ENCODE assay signal across 8 cellular contexts in genomic region chr12:92158711-92159534, GRCh38. TPM values are rescaled to one million over a fixed set of nuclear protein-coding genes. Genes with fewer than 3 reads are reported as not detected.
A peak's percentile ranks its signal among the peaks of the same experiment; 100 is the strongest.
DNase-seq lines count a peak whose midpoint lies in the region; ATAC-seq, FAIRE-seq and TF ChIP-seq lines count a peak whose summit lies in the region.

No MANE protein-coding gene starts in this region.

- H3K4me3 Mint-ChIP-seq in CD4-positive, CD25-positive, alpha-beta regulatory T cell = peak overlapping the region; percentile 60 to 79 (median 70)

- peak overlapping the region; percentile 57 for H3K27ac ChIP-seq in CD4-positive, CD25-positive, alpha-beta regulatory T cell (ENCODE audit: insufficient read depth, low read length, poor library complexity, severe bottlenecking)
- H3K27ac ChIP-seq in gastroesophageal sphincter (peak overlapping the region; percentile 45 to 61 (median 54)), foreskin keratinocyte (no peak overlapping the region)

- H3K4me1 ChIP-seq in CD4-positive, CD25-positive, alpha-beta regulatory T cell (ENCODE audit: control insufficient read depth, insufficient read depth, low read length, poor library complexity, severe bottlenecking) = peaks cover 16% of the 10 kb centered on the region
- H3K4me1 ChIP-seq in gastroesophageal sphincter (peaks cover 0 to 19% (median 2%) of the 10 kb centered on the region in 3 donors), foreskin keratinocyte (peaks cover 17% of the 10 kb centered on the region)

- H3K9me3 Mint-ChIP-seq in CD4-positive, CD25-positive, alpha-beta regulatory T cell = no peaks in the 10 kb centered on the region

- no peaks in the 10 kb centered on the region for H3K9me3 ChIP-seq in CD4-positive, CD25-positive, alpha-beta regulatory T cell (ENCODE audit: control insufficient read depth in 2 of 2, low read length in 2 of 2)
- H3K9me3 ChIP-seq in gastroesophageal sphincter = no peaks in the 10 kb centered on the region

- ATAC-seq in CD4-positive, CD25-positive, alpha-beta regulatory T cell (ENCODE audit: low read depth in 2 of 2) = peak; percentile 42 to 61
- ATAC-seq in gastroesophageal sphincter = no peak
- ATAC-seq in foreskin keratinocyte = no peak

- H3K4me3 ChIP-seq in CD4-positive, CD25-positive, alpha-beta regulatory T cell (ENCODE audit: low read depth, low read length) = peak overlapping the region; percentile 61
- no peak overlapping the region for H3K4me3 ChIP-seq in gastroesophageal sphincter

- peak overlapping the region; percentile 68 to 89 (median 74) for H3K27ac Mint-ChIP-seq in CD4-positive, CD25-positive, alpha-beta regulatory T cell

- H3K36me3 ChIP-seq in CD4-positive, CD25-positive, alpha-beta regulatory T cell (ENCODE audit: control insufficient read depth, insufficient read depth, low read length) = no peaks in the 10 kb centered on the region
- H3K36me3 ChIP-seq in gastroesophageal sphincter = no peaks in the 10 kb centered on the region

- no peaks in the 10 kb centered on the region for H3K27me3 Mint-ChIP-seq in CD4-positive, CD25-positive, alpha-beta regulatory T cell

- peaks cover 24 to 78% (median 43%) of the 10 kb centered on the region in 4 donors for H3K4me1 Mint-ChIP-seq in CD4-positive, CD25-positive, alpha-beta regulatory T cell

- DNase-seq in CD4-positive, CD25-positive, alpha-beta regulatory T cell = peak in 2 of 3 donors; percentile 15 to 34
- DNase-seq in GM19239 (ENCODE audit: insufficient read length, low spot score) (no peak), KBM-7 (peak; percentile 69), foreskin keratinocyte (no peak), ACHN (no peak), NCI-H510A (lab: John Stamatoyannopoulos, UW) (no peak)
- DNase-seq in activated effector memory CD4-positive, alpha-beta T cell treated with anti-CD3 and anti-CD28 coated beads, Interleukin-2, amount 50 U/mL, for 16 hours = no peak

- no peak for TF ChIP-seq EP300 in gastroesophageal sphincter (IDR thresholded peaks at IDR 0.05)

- peaks cover 12% of the 10 kb centered on the region for H3K36me3 Mint-ChIP-seq in CD4-positive, CD25-positive, alpha-beta regulatory T cell

- WGBS in gastroesophageal sphincter (ENCODE audit: low coverage in 1 of 2), 2 donors = 18 to 35% methylated on average over 5 to 7 of the region's 7 CpGs

- in situ Hi-C loops in KBM-7 (cut with MboI; ENCODE audit: low pct_unique_long_range_greater_than_20kb, low sequenced_read_pairs) = no loop called here
- in situ Hi-C loops in ACHN (cut with HindIII; ENCODE audit: low pct_ligation_motif_present, low pct_unique_long_range_greater_than_20kb, low sequenced_read_pairs) = no loop called here

- H3K27me3 ChIP-seq in CD4-positive, CD25-positive, alpha-beta regulatory T cell (ENCODE audit: control insufficient read depth, insufficient read depth, low read length) = no peaks in the 10 kb centered on the region
- no peaks in the 10 kb centered on the region for H3K27me3 ChIP-seq in gastroesophageal sphincter
- H3K27me3 ChIP-seq in foreskin keratinocyte = no peaks in the 10 kb centered on the region

- peak; percentile 90 for FAIRE-seq in GM19239 (lab: Jason Lieb, UNC)

- TF ChIP-seq CTCF in gastroesophageal sphincter (IDR thresholded peaks at IDR 0.05) (no peak), foreskin keratinocyte (conservative IDR thresholded peaks at IDR 0.05) (no peak)

- no peak for TF ChIP-seq POLR2A in gastroesophageal sphincter (IDR thresholded peaks at IDR 0.05)

RNA-seq across cellular contexts. Expression of gene BTG1, which starts 13.3 kb away (rescaled TPM):
- 1,342 TPM for total RNA-seq in CD4-positive, CD25-positive, alpha-beta regulatory T cell
- 100 to 1,000 TPM; 509 to 939 (median 769) TPM for polyA plus RNA-seq in CD4-positive, CD25-positive, alpha-beta regulatory T cell
- total RNA-seq in gastroesophageal sphincter (10 to 100 TPM; 33.7 to 46.1 (median 42.7) TPM), foreskin keratinocyte (9.1 and 14.3 TPM in 2 replicates)
- 15.2 and 18.4 TPM in 2 replicates for polyA plus RNA-seq in foreskin keratinocyte

Comparison
In these comparisons a context has a peak if more than half of its experiments do, and no peak if none do; other contexts are left out.
1. ATAC-seq: peak in CD4-positive, CD25-positive, alpha-beta regulatory T cell (2 of 2); none in gastroesophageal sphincter (single experiment) and foreskin keratinocyte (single experiment).
2. DNase-seq: peak in CD4-positive, CD25-positive, alpha-beta regulatory T cell (2 of 3) and KBM-7 (single experiment); none in GM19239 (single experiment), foreskin keratinocyte (0 of 2), activated effector memory CD4-positive, alpha-beta T cell treated with anti-CD3 and anti-CD28 coated beads, Interleukin-2, amount 50 U/mL, for 16 hours (single experiment), ACHN (single experiment) and NCI-H510A (single experiment).
3. RNA of gene BTG1, which starts 13.3 kb away (total RNA-seq): 1,342 TPM in CD4-positive, CD25-positive, alpha-beta regulatory T cell (single experiment); 33.7 to 46.1 TPM in gastroesophageal sphincter and 9.1 to 14.3 TPM in foreskin keratinocyte; every median in the first group is over 10 times any median in the second.